In the genomic region with DNA sequence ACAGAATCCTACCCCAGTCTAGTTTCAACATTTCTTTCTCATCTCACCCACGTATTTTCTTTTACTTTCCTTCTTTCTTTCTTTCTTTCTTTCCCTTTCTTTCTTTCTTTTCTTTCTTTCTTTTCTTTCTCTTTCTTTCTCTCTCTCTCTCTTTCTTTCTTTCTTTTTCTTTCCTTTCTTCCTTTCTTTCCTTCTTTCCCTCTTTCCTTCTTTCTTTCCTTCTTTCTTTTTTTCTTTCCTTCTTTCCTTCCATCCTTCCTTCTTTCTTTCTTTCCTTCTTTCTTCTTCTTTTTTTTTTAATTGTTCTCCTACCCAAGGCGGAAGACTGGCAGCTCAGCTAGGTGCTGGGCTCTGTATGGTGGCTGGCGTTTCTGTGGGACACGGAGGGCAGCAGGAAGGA, we compare ENCODE assay signal across 1 cellular context.
A peak's percentile ranks its signal among the peaks of the same experiment; 100 is the strongest.
TF ChIP-seq lines count a peak whose summit lies in the region.

No MANE protein-coding gene starts in this region.

TF ChIP-seq in WTC11, 78 proteins besides CTCF, POLR2A, EP300 and RAD21 (continued from another document):
- TF ChIP-seq, protein P1, sequence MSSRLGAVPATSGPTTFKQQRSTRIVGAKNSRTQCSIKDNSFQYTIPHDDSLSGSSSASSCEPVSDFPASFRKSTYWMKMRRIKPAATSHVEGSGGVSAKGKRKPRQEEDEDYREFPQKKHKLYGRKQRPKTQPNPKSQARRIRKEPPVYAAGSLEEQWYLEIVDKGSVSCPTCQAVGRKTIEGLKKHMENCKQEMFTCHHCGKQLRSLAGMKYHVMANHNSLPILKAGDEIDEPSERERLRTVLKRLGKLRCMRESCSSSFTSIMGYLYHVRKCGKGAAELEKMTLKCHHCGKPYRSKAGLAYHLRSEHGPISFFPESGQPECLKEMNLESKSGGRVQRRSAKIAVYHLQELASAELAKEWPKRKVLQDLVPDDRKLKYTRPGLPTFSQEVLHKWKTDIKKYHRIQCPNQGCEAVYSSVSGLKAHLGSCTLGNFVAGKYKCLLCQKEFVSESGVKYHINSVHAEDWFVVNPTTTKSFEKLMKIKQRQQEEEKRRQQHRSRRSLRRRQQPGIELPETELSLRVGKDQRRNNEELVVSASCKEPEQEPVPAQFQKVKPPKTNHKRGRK (CRISPR knock-in tag; IDR thresholded peaks at IDR 0.05; ENCODE audit: borderline replicate concordance), result 0 out of 2 replicates have a peak, but pooled peaks have one; percentile 60
- TF ChIP-seq GABPB1 (CRISPR knock-in tag; IDR thresholded peaks at IDR 0.05), result no peak
TF ChIP-seq in WTC11: peak in this region for 1.
